ENCODE assay signal across 7 cellular contexts in the genomic region with DNA sequence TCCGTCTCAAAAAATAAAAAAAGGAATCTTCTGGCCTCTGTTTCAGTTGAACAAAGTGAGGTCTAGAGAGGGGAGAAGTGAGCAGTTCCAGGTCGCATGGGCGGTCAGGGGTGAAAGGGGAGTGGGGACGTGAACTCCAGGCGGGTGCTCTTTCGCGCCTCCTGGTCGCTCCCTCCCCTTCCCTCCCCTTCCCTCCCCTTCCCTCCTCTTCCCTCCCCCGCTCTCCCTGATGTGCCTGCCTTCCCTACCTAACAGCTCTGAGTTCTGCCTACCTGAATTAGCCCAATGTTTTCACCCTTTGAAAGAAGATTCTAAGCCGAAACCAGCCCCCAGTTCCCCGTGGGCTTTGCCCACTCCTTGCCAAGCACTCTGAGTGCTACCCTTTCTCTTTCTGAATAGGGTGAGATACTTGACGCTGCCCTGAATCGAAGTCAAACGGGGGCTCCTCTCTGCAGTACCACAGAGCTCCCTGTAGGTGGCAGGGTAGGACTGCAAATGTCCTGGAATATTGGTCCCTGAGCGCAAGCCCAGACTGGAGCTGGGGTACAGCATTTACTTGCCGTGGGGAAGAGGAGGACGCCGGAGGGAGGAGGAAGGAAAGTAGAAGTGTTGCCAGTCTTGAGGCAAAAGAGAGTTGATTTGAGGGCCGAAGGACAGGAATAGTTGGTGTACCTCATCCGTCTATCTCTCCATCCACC.
DNase-seq lines count a peak whose midpoint lies in the region; ATAC-seq and TF ChIP-seq lines count a peak whose summit lies in the region.
"Not testable (repeated sequence)": the region's sequence is repeated elsewhere in the genome, so short reads cannot be mapped to it uniquely, and the experiment has no call there.

No MANE protein-coding gene starts in this region.

- ATAC-seq in HG03432 (IDR thresholded peaks at IDR 0.05; ENCODE audit: unreplicated experiment): peak; percentile 48

- not testable (repeated sequence) for H4K20me1 ChIP-seq in OCI-LY3 (ENCODE audit: insufficient read depth, low read length); smooth muscle cell (ENCODE audit: low read depth)

- POLR2A ChIA-PET in activated CD4-positive, alpha-beta memory T cell treated with anti-CD3 and anti-CD28 coated beads, Interleukin-2, amount 10 ng/mL, durations not matched to agents 7 days and 5 days (lab: Charles Lee): not testable (repeated sequence)

- WGBS in smooth muscle cell (ENCODE audit: low lambda C conversion rate): 5% methylated on average over 10 of the region's 20 CpGs

- not testable (repeated sequence) for H3K4me3 Mint-ChIP-seq in activated CD4-positive, alpha-beta memory T cell treated with anti-CD3 and anti-CD28 coated beads, Interleukin-2, amount 10 ng/mL, durations not matched to agents 7 days and 5 days; immature natural killer cell

- not testable (repeated sequence) for H3F3A ChIP-seq in smooth muscle cell (ENCODE audit: low read depth)

- not testable (repeated sequence) for H3K79me2 ChIP-seq in OCI-LY3 (ENCODE audit: low read length); smooth muscle cell (ENCODE audit: low read depth)

- H3K4me3 ChIP-seq in OCI-LY3 (ENCODE audit: low read length); cardiac fibroblast (replicated peaks in 1 of 2; ENCODE audit: low read depth in 2 of 2, low read length in 2 of 2); smooth muscle cell: not testable (repeated sequence)

- H3K9me3 Mint-ChIP-seq in activated CD4-positive, alpha-beta memory T cell treated with anti-CD3 and anti-CD28 coated beads, Interleukin-2, amount 10 ng/mL, durations not matched to agents 7 days and 5 days; immature natural killer cell: not testable (repeated sequence)

- H3K4me1 Mint-ChIP-seq in activated CD4-positive, alpha-beta memory T cell treated with anti-CD3 and anti-CD28 coated beads, Interleukin-2, amount 10 ng/mL, durations not matched to agents 7 days and 5 days: peaks cover 18% of the 10 kb centered on the region
- H3K4me1 Mint-ChIP-seq in immature natural killer cell: not testable (repeated sequence)

- not testable (repeated sequence) for H3K27ac Mint-ChIP-seq in activated CD4-positive, alpha-beta memory T cell treated with anti-CD3 and anti-CD28 coated beads, Interleukin-2, amount 10 ng/mL, durations not matched to agents 7 days and 5 days; immature natural killer cell

- H3K9ac ChIP-seq in OCI-LY3 (ENCODE audit: low read length); smooth muscle cell (ENCODE audit: low read depth): not testable (repeated sequence)

- DNase-seq in activated CD4-positive, alpha-beta memory T cell treated with anti-CD3 and anti-CD28 coated beads, Interleukin-2, amount 10 ng/mL, durations not matched to agents 7 days and 5 days: peak; percentile 58
- peak; percentile 0 to 7 for DNase-seq in cardiac fibroblast (ENCODE audit: low read depth in 2 of 2)
- DNase-seq in immature natural killer cell: peak; percentile 17 to 40 (median 33)
- DNase-seq in smooth muscle cell (lab: John Stamatoyannopoulos, UW; ENCODE audit: unreplicated experiment): peak; percentile 2

- not testable (repeated sequence) for H3K4me1 ChIP-seq in OCI-LY3 (ENCODE audit: low read length); smooth muscle cell (ENCODE audit: low read depth)

- H3K36me3 ChIP-seq in OCI-LY3 (replicated peaks; ENCODE audit: low read depth, low read length); smooth muscle cell (ENCODE audit: low read depth): not testable (repeated sequence)

- H3K9me3 ChIP-seq in OCI-LY3 (ENCODE audit: insufficient read depth, low read length); smooth muscle cell (replicated peaks; ENCODE audit: low read depth): not testable (repeated sequence)

- CTCF ChIA-PET in activated CD4-positive, alpha-beta memory T cell treated with anti-CD3 and anti-CD28 coated beads, Interleukin-2, amount 10 ng/mL, durations not matched to agents 7 days and 5 days (lab: Charles Lee): not testable (repeated sequence)

- not testable (repeated sequence) for H3K27me3 ChIP-seq in OCI-LY3 (ENCODE audit: low read depth, low read length); smooth muscle cell (ENCODE audit: low read depth)

- TF ChIP-seq CTCF in GM12874 (IDR thresholded peaks at IDR 0.05; ENCODE audit: insufficient read depth, low read depth, low read length) (peak; percentile 43; the same call in 1 of the 2 replicates), OCI-LY3 (IDR thresholded peaks at IDR 0.05; ENCODE audit: low read depth, low read length) (peak; percentile 47), cardiac fibroblast (IDR thresholded peaks at IDR 0.05; ENCODE audit: low read depth, low read length) (peak; percentile 42), smooth muscle cell (IDR thresholded peaks at IDR 0.05; ENCODE audit: borderline replicate concordance, insufficient read depth, poor library complexity, severe bottlenecking) (peak; percentile 60)

- not testable (repeated sequence) for H2AFZ ChIP-seq in OCI-LY3 (ENCODE audit: low read depth, low read length); smooth muscle cell (ENCODE audit: low read depth)

- not testable (repeated sequence) for H3K36me3 Mint-ChIP-seq in activated CD4-positive, alpha-beta memory T cell treated with anti-CD3 and anti-CD28 coated beads, Interleukin-2, amount 10 ng/mL, durations not matched to agents 7 days and 5 days (ENCODE audit: low read depth); immature natural killer cell

- not testable (repeated sequence) for H3K27ac ChIP-seq in OCI-LY3 (ENCODE audit: low read length); smooth muscle cell (ENCODE audit: low read depth)

- 0 out of 2 replicates have a peak overlapping the region, but pooled peaks have one; percentile 12 for H3K4me2 ChIP-seq in OCI-LY3 (ENCODE audit: low read length)
- not testable (repeated sequence) for H3K4me2 ChIP-seq in smooth muscle cell

- H3K27me3 Mint-ChIP-seq in activated CD4-positive, alpha-beta memory T cell treated with anti-CD3 and anti-CD28 coated beads, Interleukin-2, amount 10 ng/mL, durations not matched to agents 7 days and 5 days; immature natural killer cell (ENCODE audit: low read depth in 3 of 3): not testable (repeated sequence)

Comparison
In these comparisons a context has a peak if more than half of its experiments do, and no peak if none do; other contexts are left out.
1. DNase-seq: peak in every context shown above with its lines; median percentile 58 in activated CD4-positive, alpha-beta memory T cell treated with anti-CD3 and anti-CD28 coated beads, Interleukin-2, amount 10 ng/mL, durations not matched to agents 7 days and 5 days; 33 in immature natural killer cell; 4 in cardiac fibroblast; 2 in smooth muscle cell.